In genomic region chr2:201357216-201357615, GRCh38 we compare ENCODE assay signal across 8 cellular contexts. TPM values are rescaled to one million over a fixed set of nuclear protein-coding genes. Genes with fewer than 3 reads are reported as not detected.
A peak's percentile ranks its signal among the peaks of the same experiment; 100 is the strongest.
DNase-seq lines count a peak whose midpoint lies in the region; ATAC-seq and TF ChIP-seq lines count a peak whose summit lies in the region.

FLACC1 (minus strand) TSS chr2:201357345; CDS start chr2:201351404, 5,941 bp downstream.

- DNase-seq in Daoy (ENCODE audit: low read depth) (peak; percentile 53), OCI-LY7 (ENCODE audit: low spot score) (peak; percentile 9), fibroblast of mammary gland (ENCODE audit: low read depth) (peak; percentile 72), neural crest cell (ENCODE audit: low read depth, low spot score) (no peak), NOMO-1 (lab: John Stamatoyannopoulos, UW; ENCODE audit: unreplicated experiment in 2 of 2) (no peak)
- DNase-seq in activated T-cell treated with anti-CD3 and anti-CD28 coated beads, Interleukin-2, amount 50 U/mL, for 4 hours: no peak

- H2AFZ ChIP-seq in OCI-LY7 (ENCODE audit: low read length): no peak within 1 kb of the TSS

- ATAC-seq in GM18498 (IDR thresholded peaks at IDR 0.05; ENCODE audit: unreplicated experiment) (no peak), gastroesophageal sphincter (no peak)
- no peak for ATAC-seq in activated T-cell treated with anti-CD3 and anti-CD28 coated beads, Interleukin-2, amount 50 U/mL, for 4 hours

- no peaks in the 10 kb centered on the region for H3K9me2 ChIP-seq in OCI-LY7 (ENCODE audit: insufficient read depth, low read length)

- peaks cover 7% of the 10 kb centered on the region for H3K4me1 Mint-ChIP-seq in neural crest cell
- peaks cover 23% of the 10 kb centered on the region for H3K4me1 Mint-ChIP-seq in activated T-cell treated with anti-CD3 and anti-CD28 coated beads, Interleukin-2, amount 50 U/mL, for 4 hours (ENCODE audit: low read depth)

- POLR2A ChIA-PET in OCI-LY7 (lab: Charles Lee): interaction anchor here (0.9 kb wide), 1 partner anchor 102 kb away, joined by 3 read pairs; no protein-coding TSS in a partner anchor

- no peaks in the 10 kb centered on the region for H3K79me2 ChIP-seq in OCI-LY7 (ENCODE audit: insufficient read depth, low read depth, low read length)

- intact Hi-C loops in OCI-LY7 (cut with micrococcal nuclease; ENCODE audit: unreplicated experiment): no loop called here

- H3K27ac Mint-ChIP-seq in neural crest cell (ENCODE audit: unreplicated experiment): peak within 1 kb of the TSS; percentile 76

- H3K4me2 ChIP-seq in OCI-LY7 (ENCODE audit: low read length): no peak within 1 kb of the TSS

- CTCF ChIA-PET in OCI-LY7 (lab: Charles Lee; ENCODE audit: unreplicated experiment): no interaction called here

- no peak for TF ChIP-seq POLR2A in gastroesophageal sphincter (IDR thresholded peaks at IDR 0.05)

- H3K27me3 ChIP-seq in gastroesophageal sphincter: no peaks in the 10 kb centered on the region

- H3K27me3 Mint-ChIP-seq in neural crest cell (ENCODE audit: low read depth): no peaks in the 10 kb centered on the region
- H3K27me3 Mint-ChIP-seq in activated T-cell treated with anti-CD3 and anti-CD28 coated beads, Interleukin-2, amount 50 U/mL, for 4 hours (ENCODE audit: low read depth): no peaks in the 10 kb centered on the region

- H3K9me3 ChIP-seq in OCI-LY7 (ENCODE audit: low read length): no peaks in the 10 kb centered on the region
- H3K9me3 ChIP-seq in gastroesophageal sphincter: no peaks in the 10 kb centered on the region

- no peaks in the 10 kb centered on the region for H3K9me3 Mint-ChIP-seq in neural crest cell
- H3K9me3 Mint-ChIP-seq in activated T-cell treated with anti-CD3 and anti-CD28 coated beads, Interleukin-2, amount 50 U/mL, for 4 hours: no peaks in the 10 kb centered on the region

- no peaks in the 10 kb centered on the region; the same call in 1 of the 2 replicates for H3K36me3 ChIP-seq in OCI-LY7 (ENCODE audit: insufficient read depth, low read length)
- H3K36me3 ChIP-seq in gastroesophageal sphincter: peaks cover 0 to 34% of the 10 kb centered on the region in 2 donors

- H3K4me1 ChIP-seq in OCI-LY7 (ENCODE audit: insufficient read depth, low read length, poor library complexity, severe bottlenecking): no peaks in the 10 kb centered on the region
- H3K4me1 ChIP-seq in gastroesophageal sphincter: peaks cover 0 to 22% (median 5%) of the 10 kb centered on the region in 3 donors

- BruUV-seq in OCI-LY7 (replicated peaks; lab: Mats Ljungman, UMichigan): no TSS peak

- TF ChIP-seq CTCF in OCI-LY7 (conservative IDR thresholded peaks at IDR 0.05; ENCODE audit: low read length) (no peak), fibroblast of mammary gland (conservative IDR thresholded peaks at IDR 0.05; ENCODE audit: control insufficient read depth, insufficient read depth, low read depth, low read length) (no peak), neural crest cell (conservative IDR thresholded peaks at IDR 0.05) (no peak), gastroesophageal sphincter (IDR thresholded peaks at IDR 0.05) (no peak)

- no peak within 1 kb of the TSS for H3K27ac ChIP-seq in OCI-LY7 (ENCODE audit: low read depth, low read length, poor library complexity, severe bottlenecking)
- peak within 1 kb of the TSS in 2 of 4 donors; percentile 14 to 29 for H3K27ac ChIP-seq in gastroesophageal sphincter

- H3K4me3 ChIP-seq in OCI-LY7 (ENCODE audit: low read depth, low read length, poor library complexity, severe bottlenecking) (no peak within 1 kb of the TSS), fibroblast of mammary gland (ENCODE audit: control insufficient read depth, low read depth, low read length) (no peak within 1 kb of the TSS), gastroesophageal sphincter (no peak within 1 kb of the TSS)

- no peaks in the 10 kb centered on the region for H4K20me1 ChIP-seq in OCI-LY7 (ENCODE audit: insufficient read depth, low read length)

- 10 to 33% methylated on average over 1 of the region's 1 CpG for WGBS in gastroesophageal sphincter (ENCODE audit: low coverage in 1 of 2), 2 donors

- peaks cover 16% of the 10 kb centered on the region for H3K36me3 Mint-ChIP-seq in neural crest cell (ENCODE audit: low read depth)
- H3K36me3 Mint-ChIP-seq in activated T-cell treated with anti-CD3 and anti-CD28 coated beads, Interleukin-2, amount 50 U/mL, for 4 hours (ENCODE audit: insufficient read depth): peaks cover 13% of the 10 kb centered on the region

- no peak for TF ChIP-seq EP300 in gastroesophageal sphincter (IDR thresholded peaks at IDR 0.05)

- H3K4me3 Mint-ChIP-seq in neural crest cell: no peak within 1 kb of the TSS
- H3K4me3 Mint-ChIP-seq in activated T-cell treated with anti-CD3 and anti-CD28 coated beads, Interleukin-2, amount 50 U/mL, for 4 hours: no peak within 1 kb of the TSS

RNA-seq across cellular contexts. Expression of gene FLACC1, which starts in this region (rescaled TPM):
- total RNA-seq in Daoy (2014; rRNA removed; shearing (Covaris generic)): not detected in 2 replicates
- 0.10 TPM in 1 of 2 replicates, not detected in the other for total RNA-seq in OCI-LY7 (2014; rRNA removed; shearing (Covaris generic))
- total RNA-seq in OCI-LY7 (2022): 0.85 and 1.2 TPM in 2 replicates
- total RNA-seq in neural crest cell: 0.77 and 1.0 TPM in 2 replicates
- total RNA-seq in gastroesophageal sphincter: 1 to 10 TPM; 1.1 to 3.8 (median 3.2) TPM
- 1 to 10 TPM in 1 of 3 donors, under 1 TPM in 2; 0.63 to 1.5 (median 0.87) TPM for total RNA-seq in activated T-cell treated with anti-CD3 and anti-CD28 coated beads, Interleukin-2, amount 50 U/mL, for 4 hours

Comparison
In these comparisons a context has a peak if more than half of its experiments do, and no peak if none do; other contexts are left out.
1. Peak in DNase-seq in Daoy; RNA of the gene not detected or under 1 TPM.
2. DNase-seq: peak in OCI-LY7 (single experiment) and fibroblast of mammary gland (single experiment); none in neural crest cell (single experiment), activated T-cell treated with anti-CD3 and anti-CD28 coated beads, Interleukin-2, amount 50 U/mL, for 4 hours (single experiment) and NOMO-1 (0 of 2).